ENCODE assay signal across 14 cellular contexts in genomic region chr11:46002146-46002545, GRCh38.
"Had no signal": no experiment of that assay in that cellular context is flagged by ENCODE, and none has a peak within 500 bp of the region (broad histone marks: within the 10 kb centered on the region; RNA-seq: fewer than 3 reads in every experiment).

No MANE protein-coding gene starts in this region.

- H3K4me1 ChIP-seq: foreskin keratinocyte had no signal

- H3K4me3 ChIP-seq: esophagus muscularis mucosa, sigmoid colon, upper lobe of right lung had no signal

- ATAC-seq: foreskin keratinocyte; left lobe of liver; natural killer cell treated with Interleukin-12 subunit alpha and Interleukin-12 subunit beta and Interleukin-15 and Interleukin-18, amount 100 ng/mL, for 72 hours; upper lobe of right lung had no signal

- H3K27ac ChIP-seq: esophagus muscularis mucosa, foreskin keratinocyte, upper lobe of right lung had no signal

- H3K36me3 Mint-ChIP-seq: natural killer cell treated with Interleukin-12 subunit alpha and Interleukin-12 subunit beta and Interleukin-15 and Interleukin-18, amount 100 ng/mL, for 72 hours had no signal

- H3K27ac Mint-ChIP-seq: activated CD4-positive, alpha-beta memory T cell treated with anti-CD3 and anti-CD28 coated beads, Interleukin-2, amount 10 ng/mL, durations not matched to agents 7 days and 5 days; stimulated activated naive CD8-positive, alpha-beta T cell treated with anti-CD3 and anti-CD28 coated beads, Interleukin-15, Interleukin-2, amounts not matched to agents 100 ng/mL and 50 ng/mL, for 24 hours had no signal

- DNase-seq: activated CD4-positive, alpha-beta memory T cell treated with anti-CD3 and anti-CD28 coated beads, Interleukin-2, amount 10 ng/mL, durations not matched to agents 7 days and 5 days; activated CD8-positive, alpha-beta memory T cell treated with anti-CD3 and anti-CD28 coated beads, Interleukin-2, amount 50 U/mL, for 4 hours; activated naive CD4-positive, alpha-beta T cell treated with Interleukin-2 at 50 U/mL for 16 hours; foreskin keratinocyte; head of caudate nucleus; mammary epithelial cell; sigmoid colon; stimulated activated CD4-positive, alpha-beta T cell treated with anti-CD3 and anti-CD28 coated beads, Interleukin-4, amount 100 ng/mL, for 24 hours; T-helper 9 cell; upper lobe of right lung had no signal

- H3K4me3 Mint-ChIP-seq: activated CD4-positive, alpha-beta memory T cell treated with anti-CD3 and anti-CD28 coated beads, Interleukin-2, amount 10 ng/mL, durations not matched to agents 7 days and 5 days; natural killer cell treated with Interleukin-12 subunit alpha and Interleukin-12 subunit beta and Interleukin-15 and Interleukin-18, amount 100 ng/mL, for 72 hours; stimulated activated naive CD8-positive, alpha-beta T cell treated with anti-CD3 and anti-CD28 coated beads, Interleukin-15, Interleukin-2, amounts not matched to agents 100 ng/mL and 50 ng/mL, for 24 hours had no signal

- H3K9me3 Mint-ChIP-seq: activated CD4-positive, alpha-beta memory T cell treated with anti-CD3 and anti-CD28 coated beads, Interleukin-2, amount 10 ng/mL, durations not matched to agents 7 days and 5 days; natural killer cell treated with Interleukin-12 subunit alpha and Interleukin-12 subunit beta and Interleukin-15 and Interleukin-18, amount 100 ng/mL, for 72 hours; stimulated activated naive CD8-positive, alpha-beta T cell treated with anti-CD3 and anti-CD28 coated beads, Interleukin-15, Interleukin-2, amounts not matched to agents 100 ng/mL and 50 ng/mL, for 24 hours had no signal

- H3K9me3 ChIP-seq: esophagus muscularis mucosa, sigmoid colon, upper lobe of right lung had no signal

- H3K36me3 ChIP-seq: esophagus muscularis mucosa, sigmoid colon, upper lobe of right lung had no signal

- H3K27me3 ChIP-seq: esophagus muscularis mucosa, foreskin keratinocyte, sigmoid colon, upper lobe of right lung had no signal

- H3K27me3 Mint-ChIP-seq: activated CD4-positive, alpha-beta memory T cell treated with anti-CD3 and anti-CD28 coated beads, Interleukin-2, amount 10 ng/mL, durations not matched to agents 7 days and 5 days; natural killer cell treated with Interleukin-12 subunit alpha and Interleukin-12 subunit beta and Interleukin-15 and Interleukin-18, amount 100 ng/mL, for 72 hours; stimulated activated naive CD8-positive, alpha-beta T cell treated with anti-CD3 and anti-CD28 coated beads, Interleukin-15, Interleukin-2, amounts not matched to agents 100 ng/mL and 50 ng/mL, for 24 hours had no signal
